ENCODE assay signal across 22 cellular contexts in the genomic region with DNA sequence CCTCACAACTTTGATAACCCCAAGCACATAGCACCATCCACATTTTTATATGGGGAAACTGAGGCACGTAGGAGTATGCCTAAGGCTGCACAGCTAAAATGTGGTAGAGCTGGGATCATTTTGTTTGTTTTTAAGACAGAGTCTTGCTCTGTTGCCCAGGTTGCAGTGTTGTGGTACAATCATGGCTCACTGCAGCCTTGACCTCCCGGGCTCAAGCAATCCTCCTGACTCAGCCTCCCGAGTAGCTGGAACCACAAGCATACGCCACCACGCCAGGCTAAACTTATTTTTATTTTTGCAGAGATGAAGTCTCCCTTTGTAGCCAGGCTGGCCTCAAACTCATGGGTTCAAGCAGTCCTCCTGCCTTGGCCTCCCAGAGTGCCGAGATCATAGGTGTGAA.
"Had no signal": no experiment of that assay in that cellular context is flagged by ENCODE, and none has a peak within 500 bp of the region (broad histone marks: within the 10 kb centered on the region; RNA-seq: fewer than 3 reads in every experiment).

No MANE protein-coding gene starts in this region.

- H3K36me3 ChIP-seq: colonic mucosa, gastroesophageal sphincter, thoracic aorta, tibial nerve, upper lobe of right lung, uterus had no signal

- ATAC-seq: esophagus mucosa; foreskin keratinocyte; gastroesophageal sphincter; left lobe of liver; mucosa of descending colon; natural killer cell treated with Interleukin-12 subunit alpha and Interleukin-12 subunit beta and Interleukin-15 and Interleukin-18, amount 100 ng/mL, for 72 hours; stimulated activated naive B cell treated with anti-CD40 and anti-IgM and Interleukin-4, amounts not matched to agents 10 μg/mL and 1 μg/mL and 100 μg/mL, for 72 hours had no signal

- H3K27me3 ChIP-seq: colonic mucosa, gastroesophageal sphincter, tibial nerve, upper lobe of right lung, uterus had no signal

- H3K4me1 ChIP-seq: foreskin keratinocyte, uterus had no signal

- FAIRE-seq: keratinocyte had no signal

- H2AFZ ChIP-seq: parathyroid adenoma had no signal

- DNase-seq: colonic mucosa; effector CD8-positive, alpha-beta T cell; endodermal cell; foreskin keratinocyte; mucosa of descending colon; naive B cell; stimulated activated CD4-positive, alpha-beta T cell treated with anti-CD3 and anti-CD28 coated beads, Interleukin-15, amount 100 ng/mL, for 24 hours; stimulated activated CD4-positive, alpha-beta T cell treated with anti-CD3 and anti-CD28 coated beads, Interleukin-2, amount 100 ng/mL, for 48 hours; stimulated activated naive B cell treated with anti-CD40 and anti-IgM and Interleukin-4, amounts not matched to agents 10 μg/mL and 1 μg/mL and 100 μg/mL, for 72 hours; upper lobe of right lung; uterus had no signal

- H3K27ac ChIP-seq: colonic mucosa, epithelial cell of prostate, foreskin keratinocyte, gastroesophageal sphincter, parathyroid adenoma, skin epidermis, thoracic aorta, tibial nerve, upper lobe of right lung, uterus had no signal

- H3K9me3 ChIP-seq: colonic mucosa, gastroesophageal sphincter, mucosa of descending colon, thoracic aorta, tibial nerve, upper lobe of right lung, uterus had no signal

- H3K9ac ChIP-seq: parathyroid adenoma had no signal

- H3K4me3 ChIP-seq: colonic mucosa, gastroesophageal sphincter, lung, mucosa of descending colon, skin epidermis, thoracic aorta, tibial nerve, upper lobe of right lung, uterus had no signal
